ENCODE assay signal across 8 cellular contexts in the genomic region with DNA sequence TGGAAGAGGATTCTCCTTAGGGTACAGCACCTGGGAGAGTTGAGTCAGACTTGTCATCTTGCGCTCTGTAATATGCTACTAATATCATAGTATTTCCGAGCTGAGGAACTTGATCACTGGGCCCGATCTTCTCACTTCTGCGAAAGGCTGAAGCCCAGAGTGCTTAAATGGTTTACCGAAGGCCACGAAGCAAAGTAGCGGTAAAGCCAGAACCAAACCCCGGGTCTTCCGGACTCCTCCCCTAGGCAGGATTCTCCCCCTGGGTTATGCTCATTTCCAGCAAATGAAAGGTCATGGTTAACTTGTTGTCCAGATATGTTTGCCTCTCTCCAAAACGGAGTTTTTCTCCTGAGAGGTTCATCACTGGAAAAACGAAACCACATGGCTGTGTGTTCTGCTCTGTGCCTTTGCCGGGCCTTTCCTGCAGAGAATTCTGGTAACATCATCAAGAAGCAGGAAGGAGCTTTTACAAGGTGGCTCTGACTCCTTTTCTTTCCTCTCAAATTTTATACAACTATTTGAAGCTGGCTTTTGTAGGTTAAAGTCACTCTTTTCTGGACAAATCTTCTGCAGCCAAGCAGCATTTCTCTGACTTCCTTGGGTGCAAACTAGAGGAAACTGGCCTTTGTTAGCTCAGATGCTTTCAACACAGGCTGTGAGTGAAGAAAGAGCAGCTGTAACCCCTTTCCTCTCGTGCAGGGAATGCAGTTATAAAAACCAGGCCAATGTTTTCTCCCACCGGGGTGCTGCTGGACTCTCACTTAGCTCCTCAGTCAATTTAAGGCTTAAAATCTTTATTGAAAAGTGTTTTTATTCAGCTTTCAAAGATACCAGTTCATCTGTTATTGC. TPM values are rescaled to one million over a fixed set of nuclear protein-coding genes. Genes with fewer than 3 reads are reported as not detected.
DNase-seq lines count a peak whose midpoint lies in the region; ATAC-seq lines count a peak whose summit lies in the region.

No MANE protein-coding gene starts in this region.

- no peaks in the 10 kb centered on the region for H3K27me3 ChIP-seq in mucosa of stomach (ENCODE audit: control insufficient read depth, insufficient read depth, low read length)

- H3K9me3 ChIP-seq in mucosa of stomach (ENCODE audit: control insufficient read depth, low read length), result no peaks in the 10 kb centered on the region

- no peaks in the 10 kb centered on the region for H3K36me3 ChIP-seq in mucosa of stomach (ENCODE audit: control insufficient read depth, insufficient read depth, low read length)

- intact Hi-C loops in Right ventricle myocardium inferior (cut with DNase I) (no loop called here), cardiac septum (cut with DNase I) (no loop called here)

- DNase-seq in Right ventricle myocardium inferior (ENCODE audit: missing footprints), result no peak
- no peak for DNase-seq in cardiac septum (ENCODE audit: low spot score)
- peak; percentile 61 for DNase-seq in cerebellar cortex (ENCODE audit: low spot score)
- no peak for DNase-seq in stimulated activated CD4-positive, alpha-beta T cell treated with anti-CD3 and anti-CD28 coated beads, Interleukin-15, amount 100 ng/mL, for 24 hours
- DNase-seq in germinal center (ENCODE audit: low spot score), result no peak
- no peak for DNase-seq in activated CD4-positive, alpha-beta T cell treated with anti-CD3 and anti-CD28 coated beads for 1 hour
- no peak for DNase-seq in activated gamma-delta T cell (lab: John Stamatoyannopoulos, UW)

- H3K4me1 ChIP-seq in mucosa of stomach (ENCODE audit: control insufficient read depth, insufficient read depth, low read length), result peaks cover 8% of the 10 kb centered on the region

- ATAC-seq in Right ventricle myocardium inferior, result peak; percentile 50

- peak overlapping the region; percentile 4 for H3K9ac ChIP-seq in mucosa of stomach (ENCODE audit: low read length)

- H3K4me3 ChIP-seq in mucosa of stomach (ENCODE audit: low read length), result no peak overlapping the region

RNA-seq across cellular contexts. Expression of gene UBASH3B, which starts 35.5 kb away (rescaled TPM):
- total RNA-seq in Right ventricle myocardium inferior (3.5 TPM), cardiac septum (4.2 TPM)
